In the genomic region with DNA sequence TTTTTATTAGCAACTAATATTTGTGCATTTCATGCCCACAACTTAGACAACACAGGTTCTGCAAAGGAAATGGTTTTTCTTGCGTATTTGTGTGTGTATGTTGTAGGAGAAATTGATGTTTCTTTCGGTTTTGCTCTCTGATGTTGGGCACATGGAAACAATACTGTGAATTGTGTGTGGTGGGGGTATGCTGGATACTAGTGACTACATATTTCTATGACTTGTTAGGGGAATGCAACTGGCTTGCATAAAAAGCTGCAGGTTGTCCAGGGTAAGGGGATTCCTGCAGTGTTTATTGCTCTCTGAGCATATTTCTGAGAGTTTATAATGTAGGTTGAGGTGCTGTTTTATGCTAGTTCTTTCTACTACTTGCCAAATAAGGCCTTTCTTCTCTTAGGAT, we compare ENCODE assay signal across 8 cellular contexts. TPM values are rescaled to one million over a fixed set of nuclear protein-coding genes. Genes with fewer than 3 reads are reported as not detected.
DNase-seq lines count a peak whose midpoint lies in the region; ATAC-seq and TF ChIP-seq lines count a peak whose summit lies in the region.

No MANE protein-coding gene starts in this region.

- peaks cover 7% of the 10 kb centered on the region for H3K9me3 Mint-ChIP-seq in nephron

- H3K4me1 ChIP-seq in body of pancreas = peaks cover 23% of the 10 kb centered on the region

- peaks cover 32% of the 10 kb centered on the region for H3K4me1 Mint-ChIP-seq in nephron

- peak; percentile 5 for DNase-seq in GM10266 (ENCODE audit: extremely low spot score)
- DNase-seq in body of pancreas = no peak
- DNase-seq in NCI-H345 treated with DMSO at 0.1 percent for 48 hours (lab: John Stamatoyannopoulos, UW; ENCODE audit: unreplicated experiment) = no peak
- no peak for DNase-seq in putamen (ENCODE audit: low spot score)

- H3K4me3 ChIP-seq in body of pancreas = peak overlapping the region in 1 of 2 donors; percentile 39

- no peaks in the 10 kb centered on the region for H3K27me3 Mint-ChIP-seq in nephron (ENCODE audit: low read depth)

- H3K9me3 ChIP-seq in body of pancreas = no peaks in the 10 kb centered on the region

- intact Hi-C loops in body of pancreas (cut with DNase I) = loop anchor here (10.0 kb wide), 1 partner anchor 99 kb away; no protein-coding TSS in a partner anchor

- TF ChIP-seq CTCF in GM10266 (IDR thresholded peaks at IDR 0.05; ENCODE audit: control insufficient read depth, insufficient read depth, low read depth, missing control alignments) = no peak
- no peak for TF ChIP-seq CTCF in body of pancreas (IDR thresholded peaks at IDR 0.05)
- no peak for TF ChIP-seq CTCF in nephron (IDR thresholded peaks at IDR 0.05; ENCODE audit: unreplicated experiment in 3 of 3)

- ATAC-seq in HG03354 (IDR thresholded peaks at IDR 0.05; ENCODE audit: poor library complexity, severe bottlenecking, unreplicated experiment) (peak; percentile 40), body of pancreas (no peak), HG02759 (IDR thresholded peaks at IDR 0.05; ENCODE audit: unreplicated experiment) (no peak), HG03196 (IDR thresholded peaks at IDR 0.05; ENCODE audit: unreplicated experiment) (no peak)

- no peaks in the 10 kb centered on the region for H3K36me3 ChIP-seq in body of pancreas (replicated peaks in 1 of 2; ENCODE audit: insufficient read depth in 1 of 2, low read depth in 2 of 2)

- 11 to 30% methylated on average over 2 of the region's 2 CpGs for WGBS in body of pancreas, 2 donors

- H3K4me3 Mint-ChIP-seq in nephron = peak overlapping the region; percentile 89 to 95 (median 91)

- no peak for TF ChIP-seq POLR2A in body of pancreas (IDR thresholded peaks at IDR 0.05)

- peak overlapping the region; percentile 61 to 97 (median 63) for H3K27ac Mint-ChIP-seq in nephron

- no peaks in the 10 kb centered on the region for H3K27me3 ChIP-seq in body of pancreas

- H3K36me3 Mint-ChIP-seq in nephron (ENCODE audit: low read depth) = peaks cover 28% of the 10 kb centered on the region

- peak overlapping the region; percentile 68 to 96 (median 94) for H3K27ac ChIP-seq in body of pancreas

RNA-seq across cellular contexts. Expression of a gene that starts 11.6 kb away (rescaled TPM):
- 10 to 100 TPM; 26.0 to 26.7 TPM for total RNA-seq in body of pancreas

RNA-seq across cellular contexts. Expression of a gene that starts 33.1 kb away (rescaled TPM):
- total RNA-seq in body of pancreas = under 1 TPM in 1 of 2 donors, not detected in 1; 0.26 TPM
